10 cellular contexts compared by ENCODE assay signal in genomic region chr3:45939341-45939771, GRCh38. TPM values are rescaled to one million over a fixed set of nuclear protein-coding genes. Genes with fewer than 3 reads are reported as not detected.
A peak's percentile ranks its signal among the peaks of the same experiment; 100 is the strongest.
DNase-seq lines count a peak whose midpoint lies in the region; ATAC-seq, FAIRE-seq and TF ChIP-seq lines count a peak whose summit lies in the region.
"Had no signal": no experiment of that assay in that cellular context is flagged by ENCODE, and none has a peak within 500 bp of the region (broad histone marks: within the 10 kb centered on the region; RNA-seq: fewer than 3 reads in every experiment).

No MANE protein-coding gene starts in this region.

- H3K9me3 ChIP-seq in KOPT-K1 (ENCODE audit: insufficient read depth, low read length, poor library complexity, severe bottlenecking): no peaks in the 10 kb centered on the region
- no peaks in the 10 kb centered on the region; the same call in 2 of the 3 replicates for H3K9me3 ChIP-seq in GM12878 (replicated peaks; ENCODE audit: control insufficient read depth, insufficient read depth, low read length)
- H3K9me3 ChIP-seq in ovary: no peaks in the 10 kb centered on the region

- H3K27ac ChIP-seq in KOPT-K1 (ENCODE audit: low read depth, low read length, poor library complexity, severe bottlenecking) (peak overlapping the region; percentile 9), GM12878 (ENCODE audit: control insufficient read depth, insufficient read depth) (no peak overlapping the region), ovary (no peak overlapping the region)

- no TSS peak for BruUV-seq in GM12878 (replicated peaks; lab: Mats Ljungman, UMichigan)

- FAIRE-seq in D721Med (lab: Jason Lieb, UNC) (peak; percentile 95), GM12878 (lab: Jason Lieb, UNC) (no peak)

- TF ChIP-seq CTCF in D721Med (IDR thresholded peaks at IDR 0.05; ENCODE audit: insufficient read depth, missing control alignments) (peak; percentile 29), GM12878 (IDR thresholded peaks at IDR 0.05 in 2 of 3, conservative IDR thresholded peaks at IDR 0.05 in 1 of 3; ENCODE audit: control insufficient read depth in 2 of 3, extremely low read depth in 1 of 3, insufficient read depth in 1 of 3, low read depth in 3 of 3, low read length in 3 of 3) (peak in 1 of 3 experiments; percentile 21; a peak in 1 of 6 replicates), ovary (IDR thresholded peaks at IDR 0.05) (no peak)

- H3K4me3 ChIP-seq in GM12878 (no peak overlapping the region), ovary (no peak overlapping the region)

- H4K20me1 ChIP-seq in GM12878 (ENCODE audit: control insufficient read depth, insufficient read depth): no peaks in the 10 kb centered on the region

- no peak overlapping the region for H3K9ac ChIP-seq in GM12878 (ENCODE audit: control insufficient read depth, insufficient read depth, low read length)

- TF ChIP-seq POLR2A in GM12878 (IDR thresholded peaks at IDR 0.05; ENCODE audit: low read depth, low read length) (no peak), ovary (IDR thresholded peaks at IDR 0.05) (no peak)

- intact Hi-C loops in GM12878 (cut with micrococcal nuclease; ENCODE audit: unreplicated experiment): loop anchor here (1.0 to 2.0 kb wide), 2 partner anchors 269 to 439 kb away; partner anchors contain the start of gene CCR1
- intact Hi-C loops in ovary (cut with DNase I): loop anchor here (2.0 to 5.0 kb wide), 2 partner anchors 138 to 139 kb away; no protein-coding TSS in a partner anchor

- DNase-seq in D721Med (ENCODE audit: insufficient read length, low spot score) (no peak), GM12878 (ENCODE audit: low read depth, low spot score) (no peak), mesenteric fat pad (ENCODE audit: low spot score) (peak; percentile 55), NCI-H128 (lab: John Stamatoyannopoulos, UW; ENCODE audit: unreplicated experiment) (no peak), NCI-H146 (lab: John Stamatoyannopoulos, UW) (no peak), ovary (no peak)

- SMC1A ChIA-PET in GM12878 (lab: Charles Lee; ENCODE audit: uncharacterized antibody, unreplicated experiment): interaction anchor here (0.9 to 21.6 kb wide), 31 partner anchors 8 to 438 kb away, joined by 3 to 523 read pairs (median 4); partner anchors contain the start of genes CCR1, CCR5 and FYCO1

- no peaks in the 10 kb centered on the region for H3K79me2 ChIP-seq in GM12878 (ENCODE audit: control insufficient read depth, insufficient read depth, low read length)

- H3K36me3 ChIP-seq in KOPT-K1 (ENCODE audit: insufficient read depth, low read length) (peaks cover 39% of the 10 kb centered on the region), GM12878 (ENCODE audit: control insufficient read depth in 2 of 2, insufficient read depth in 2 of 2, low read length in 1 of 2) (peaks cover 1 to 4% of the 10 kb centered on the region in 2 experiments; a peak in 3 of 4 replicates), ovary (no peaks in the 10 kb centered on the region)

- RAD21 ChIA-PET in GM12878 (lab: Charles Lee; ENCODE audit: unreplicated experiment): interaction anchor here (0.7 to 6.8 kb wide), 34 partner anchors 10 to 439 kb away, joined by 3 to 213 read pairs (median 5); partner anchors contain the start of genes CCR1, CCR5 and FYCO1

- H2AFZ ChIP-seq in GM12878 (ENCODE audit: control insufficient read depth, low read depth, low read length): no peak overlapping the region

- H3K4me1 ChIP-seq in GM12878 (ENCODE audit: control insufficient read depth, insufficient read depth, low read length) (peaks cover 7% of the 10 kb centered on the region), ovary (ENCODE audit: insufficient read depth) (peaks cover 4% of the 10 kb centered on the region)

- POLR2A ChIA-PET in GM12878 (lab: Charles Lee): interaction anchor here (2.0 to 4.5 kb wide), 2 partner anchors 138 to 145 kb away, joined by 4 to 29 read pairs; no protein-coding TSS in a partner anchor

- 48% methylated on average over 5 of the region's 5 CpGs for WGBS in GM12878 (ENCODE audit: insufficient coverage, insufficient replicate concordance, low lambda C conversion rate, missing lambda C conversion rate)
- WGBS in ovary, 3 donors: 49 to 54% (median 50%) methylated on average over 5 of the region's 5 CpGs

- TF ChIP-seq EP300 in GM12878 (IDR thresholded peaks at IDR 0.05; ENCODE audit: borderline replicate concordance in 1 of 2, control insufficient read depth in 1 of 2, low read depth in 2 of 2, low read length in 2 of 2) (no peak), ovary (IDR thresholded peaks at IDR 0.05) (no peak)

- no peak overlapping the region for H3K4me2 ChIP-seq in GM12878 (ENCODE audit: control insufficient read depth, insufficient read depth)

- H3K27me3 ChIP-seq in GM12878 (replicated peaks in 1 of 2; ENCODE audit: control insufficient read depth in 2 of 2, insufficient read depth in 2 of 2, low read length in 1 of 2): no peaks in the 10 kb centered on the region
- no peaks in the 10 kb centered on the region for H3K27me3 ChIP-seq in ovary

- in situ Hi-C loops in GM12878 (cut with MboI): no loop called here

- TF ChIP-seq RAD21 in GM12878 (IDR thresholded peaks at IDR 0.05; ENCODE audit: insufficient read depth, low read depth, low read length): 0 out of 2 replicates have a peak, but pooled peaks have one; percentile 5

- CTCF ChIA-PET in GM12878 (lab: Yijun Ruan, JAX): interaction anchor here (0.6 to 9.0 kb wide), 55 partner anchors 9 to 1139 kb away, joined by 3 to 478 read pairs (median 4); partner anchors contain the start of genes CCR1, CCR5, FYCO1 and XCR1

- ATAC-seq in GM12878: peak; percentile 63
- no peak for ATAC-seq in HG02678 (IDR thresholded peaks at IDR 0.05; ENCODE audit: unreplicated experiment)

TF ChIP-seq in GM12878, 131 proteins besides CTCF, POLR2A, EP300 and RAD21:
- TF ChIP-seq ZNF24 (IDR thresholded peaks at IDR 0.05) (no peak), ZBED1 (IDR thresholded peaks at IDR 0.05; ENCODE audit: borderline replicate concordance) (peak; percentile 46; the same call in 1 of the 2 replicates)

RNA-seq across cellular contexts. Expression of gene CXCR6, which starts 3.9 kb away (rescaled TPM):
- 0.23 and 0.32 TPM in 2 replicates for total RNA-seq in GM12878 (2013; cell fraction: nucleolus; rRNA removed)
- total RNA-seq in GM12878 (2014; rRNA removed) (not detected in 2 replicates), GM12878 (2014; rRNA removed; fragmentation: Illumina TruSeq; extraction: Trizol) (not detected in 2 replicates), GM12878 (2021) (not detected in 2 replicates), mesenteric fat pad (0.96 TPM), ovary (1 to 10 TPM in 1 of 7 donors, under 1 TPM in 6; 0.20 to 2.3 (median 0.55) TPM)
- 0.17 TPM for polyA plus RNA-seq in GM12878 (2011; ENCODE audit: low read depth)
- polyA plus RNA-seq in GM12878 (2011; rRNA removed) (0.12 TPM in 1 of 2 replicates, not detected in the other), GM12878 (2014; fragmentation: Illumina TruSeq; extraction: Trizol) (not detected in 2 replicates), GM12878 (2014; fragmentation: Nextera tagmentation; extraction: Ambion mirVana) (under 1 TPM; 0.04 to 0.13 TPM), GM12878 (2014; rRNA removed) (0.12 TPM in 1 of 2 replicates, not detected in the other), GM12878 (2016; fragmentation: Nextera tagmentation; extraction: Ambion mirVana) (under 1 TPM in 1 of 2 experiments, not detected in 1; 0.20 TPM), ovary (1 to 10 TPM in 1 of 2 donors, under 1 TPM in 1; 0.41 to 3.5 TPM)
- polyA plus RNA-seq in GM12878 (2011; cell fraction: cytosol; rRNA removed): 0.07 TPM in 1 of 2 replicates, not detected in the other
- 0.12 and 0.18 TPM in 2 replicates for polyA plus RNA-seq in GM12878 (2011; cell fraction: nucleus; rRNA removed)
- polyA plus RNA-seq in GM12878 (2012): 0.09 and 0.18 TPM in 2 replicates
- polyA minus RNA-seq in GM12878 (2011; rRNA and poly(A)+ RNA removed): 0.22 TPM in 1 of 2 replicates, not detected in the other
- polyA minus RNA-seq in GM12878 (2011; cell fraction: cytosol; rRNA and poly(A)+ RNA removed): not detected in 2 replicates
- polyA minus RNA-seq in GM12878 (2011; cell fraction: nucleus; rRNA and poly(A)+ RNA removed): not detected in 2 replicates
- total RNA-seq: renal cortical epithelial cell had no signal

RNA-seq across cellular contexts. Expression of gene CCR9, which starts 53.0 kb away (rescaled TPM):
- total RNA-seq in GM12878 (2013; cell fraction: nucleolus; rRNA removed): 0.47 and 0.48 TPM in 2 replicates
- total RNA-seq in GM12878 (2014; rRNA removed) (2.6 and 2.9 TPM in 2 replicates), GM12878 (2014; rRNA removed; fragmentation: Illumina TruSeq; extraction: Trizol) (2.3 TPM in 2 replicates), GM12878 (2021) (1.8 and 2.3 TPM in 2 replicates), mesenteric fat pad (not detected), ovary (under 1 TPM in 3 of 7 donors, not detected in 4; 0.08 to 0.24 (median 0.10) TPM)
- polyA plus RNA-seq in GM12878 (2011; ENCODE audit: low read depth): 11.3 TPM
- polyA plus RNA-seq in GM12878 (2011; rRNA removed) (0.05 and 0.09 TPM in 2 replicates), GM12878 (2014; fragmentation: Illumina TruSeq; extraction: Trizol) (3.0 and 3.6 TPM in 2 replicates), GM12878 (2014; fragmentation: Nextera tagmentation; extraction: Ambion mirVana) (1 to 10 TPM; 3.1 to 3.9 TPM), GM12878 (2014; rRNA removed) (1.5 and 2.4 TPM in 2 replicates), GM12878 (2016; fragmentation: Nextera tagmentation; extraction: Ambion mirVana) (under 1 TPM; 0.52 to 0.77 TPM), ovary (under 1 TPM in 1 of 2 donors, not detected in 1; 0.05 TPM)
- polyA plus RNA-seq in GM12878 (2011; cell fraction: cytosol; rRNA removed): 0.04 and 0.05 TPM in 2 replicates
- 0.07 TPM in 1 of 2 replicates, not detected in the other for polyA plus RNA-seq in GM12878 (2011; cell fraction: nucleus; rRNA removed)
- 0.38 and 10.5 TPM in 2 replicates for polyA plus RNA-seq in GM12878 (2012)
- polyA minus RNA-seq in GM12878 (2011; rRNA and poly(A)+ RNA removed): 0.62 TPM in 1 of 2 replicates, not detected in the other
- not detected in 2 replicates for polyA minus RNA-seq in GM12878 (2011; cell fraction: cytosol; rRNA and poly(A)+ RNA removed)
- polyA minus RNA-seq in GM12878 (2011; cell fraction: nucleus; rRNA and poly(A)+ RNA removed): not detected in 2 replicates
- total RNA-seq: renal cortical epithelial cell had no signal
- polyA plus RNA-seq: liver had no signal

RNA-seq across cellular contexts. Expression of gene FYCO1, which starts 56.3 kb away (rescaled TPM):
- 31.8 and 41.1 TPM in 2 replicates for total RNA-seq in GM12878 (2013; cell fraction: nucleolus; rRNA removed)
- total RNA-seq in GM12878 (2014; rRNA removed): 4.9 and 6.6 TPM in 2 replicates
- total RNA-seq in GM12878 (2014; rRNA removed; fragmentation: Illumina TruSeq; extraction: Trizol): 6.5 and 8.5 TPM in 2 replicates
- total RNA-seq in GM12878 (2021): 8.4 and 8.6 TPM in 2 replicates
- polyA plus RNA-seq in GM12878 (2011; ENCODE audit: low read depth): 2.7 TPM
- 5.6 and 7.1 TPM in 2 replicates for polyA plus RNA-seq in GM12878 (2011; rRNA removed)
- 6.3 and 8.3 TPM in 2 replicates for polyA plus RNA-seq in GM12878 (2011; cell fraction: cytosol; rRNA removed)
- polyA plus RNA-seq in GM12878 (2011; cell fraction: nucleus; rRNA removed): 17.5 and 18.2 TPM in 2 replicates
- polyA plus RNA-seq in GM12878 (2012): 3.7 and 5.2 TPM in 2 replicates
- 6.9 and 7.8 TPM in 2 replicates for polyA plus RNA-seq in GM12878 (2014; fragmentation: Illumina TruSeq; extraction: Trizol)
- 1 to 10 TPM; 1.5 to 2.2 TPM for polyA plus RNA-seq in GM12878 (2014; fragmentation: Nextera tagmentation; extraction: Ambion mirVana)
- 6.6 and 6.9 TPM in 2 replicates for polyA plus RNA-seq in GM12878 (2014; rRNA removed)
- polyA plus RNA-seq in GM12878 (2016; fragmentation: Nextera tagmentation; extraction: Ambion mirVana): 1 to 10 TPM; 2.6 to 3.9 TPM
- 15.7 and 20.2 TPM in 2 replicates for polyA minus RNA-seq in GM12878 (2011; rRNA and poly(A)+ RNA removed)
- 2.8 and 4.3 TPM in 2 replicates for polyA minus RNA-seq in GM12878 (2011; cell fraction: cytosol; rRNA and poly(A)+ RNA removed)
- 20.8 and 24.9 TPM in 2 replicates for polyA minus RNA-seq in GM12878 (2011; cell fraction: nucleus; rRNA and poly(A)+ RNA removed)
- 43.5 TPM for total RNA-seq in mesenteric fat pad
- 10 to 100 TPM; 30.2 to 81.0 (median 52.8) TPM for total RNA-seq in ovary
- polyA plus RNA-seq in ovary: 10 to 100 TPM; 32.0 to 61.0 TPM
